Comparison of ENCODE assay signal across 22 cellular contexts in genomic region chr1:3593745-3594144, GRCh38. TPM values are rescaled to one million over a fixed set of nuclear protein-coding genes. Genes with fewer than 3 reads are reported as not detected.
"Had no signal": no experiment of that assay in that cellular context is flagged by ENCODE, and none has a peak within 500 bp of the region (broad histone marks: within the 10 kb centered on the region; RNA-seq: fewer than 3 reads in every experiment).

No MANE protein-coding gene starts in this region.

- H3K4me1 ChIP-seq: psoas muscle had no signal

- H3K4me3 Mint-ChIP-seq: activated CD4-positive, alpha-beta memory T cell treated with anti-CD3 and anti-CD28 coated beads, Interleukin-2, amount 10 ng/mL, durations not matched to agents 7 days and 5 days; activated naive CD8-positive, alpha-beta T cell treated with anti-CD3 and anti-CD28 coated beads for 36 hours; activated T-helper 17 cell treated with anti-CD3 and anti-CD28 coated beads, Interleukin-2, amount 50 U/mL, for 72 hours had no signal

- H3K27me3 Mint-ChIP-seq: activated CD4-positive, alpha-beta memory T cell treated with anti-CD3 and anti-CD28 coated beads, Interleukin-2, amount 10 ng/mL, durations not matched to agents 7 days and 5 days; activated naive CD8-positive, alpha-beta T cell treated with anti-CD3 and anti-CD28 coated beads for 36 hours; activated T-helper 17 cell treated with anti-CD3 and anti-CD28 coated beads, Interleukin-2, amount 50 U/mL, for 72 hours had no signal

- H3K9me3 Mint-ChIP-seq: activated CD4-positive, alpha-beta memory T cell treated with anti-CD3 and anti-CD28 coated beads, Interleukin-2, amount 10 ng/mL, durations not matched to agents 7 days and 5 days; activated naive CD8-positive, alpha-beta T cell treated with anti-CD3 and anti-CD28 coated beads for 36 hours; activated T-helper 17 cell treated with anti-CD3 and anti-CD28 coated beads, Interleukin-2, amount 50 U/mL, for 72 hours had no signal

- H3K4me3 ChIP-seq: cardiac muscle cell, dorsolateral prefrontal cortex, left lung, psoas muscle, testis, upper lobe of left lung had no signal

- H3K27ac ChIP-seq: cardiac muscle cell, dorsolateral prefrontal cortex, left lung, psoas muscle, testis had no signal

- DNase-seq: activated CD4-positive, alpha-beta memory T cell treated with anti-CD3 and anti-CD28 coated beads, Interleukin-2, amount 10 ng/mL, durations not matched to agents 7 days and 5 days; activated CD4-positive, alpha-beta T cell treated with anti-CD3 and anti-CD28 coated beads for 48 hours; activated CD4-positive, CD25-positive, alpha-beta regulatory T cell; activated naive CD4-positive, alpha-beta T cell; activated naive CD8-positive, alpha-beta T cell treated with anti-CD3 and anti-CD28 coated beads for 36 hours; activated T-cell treated with anti-CD3 and anti-CD28 coated beads, Interleukin-2, amount 50 U/mL, for 1 hour; amniotic stem cell; dorsolateral prefrontal cortex; erythroblast; foreskin melanocyte; head of caudate nucleus; kidney; left lung; midbrain; psoas muscle; right cardiac atrium; testis had no signal

- H3K27ac Mint-ChIP-seq: activated CD4-positive, alpha-beta memory T cell treated with anti-CD3 and anti-CD28 coated beads, Interleukin-2, amount 10 ng/mL, durations not matched to agents 7 days and 5 days; activated naive CD8-positive, alpha-beta T cell treated with anti-CD3 and anti-CD28 coated beads for 36 hours; activated T-helper 17 cell treated with anti-CD3 and anti-CD28 coated beads, Interleukin-2, amount 50 U/mL, for 72 hours had no signal

- ATAC-seq: activated T-helper 17 cell treated with anti-CD3 and anti-CD28 coated beads, Interleukin-2, amount 50 U/mL, for 72 hours; left lung; psoas muscle; right cardiac atrium had no signal

- H3K27me3 ChIP-seq: cardiac muscle cell, dorsolateral prefrontal cortex, left lung, testis, upper lobe of left lung had no signal

- H3K36me3 Mint-ChIP-seq: activated naive CD8-positive, alpha-beta T cell treated with anti-CD3 and anti-CD28 coated beads for 36 hours had no signal

RNA-seq across cellular contexts. Expression of gene TP73, which starts 58.6 kb away (rescaled TPM):
- total RNA-seq: cardiac muscle cell, skeletal muscle tissue had no signal
- polyA plus RNA-seq: neural cell had no signal
